Comparison of ENCODE assay signal across 2 cellular contexts in the genomic region with DNA sequence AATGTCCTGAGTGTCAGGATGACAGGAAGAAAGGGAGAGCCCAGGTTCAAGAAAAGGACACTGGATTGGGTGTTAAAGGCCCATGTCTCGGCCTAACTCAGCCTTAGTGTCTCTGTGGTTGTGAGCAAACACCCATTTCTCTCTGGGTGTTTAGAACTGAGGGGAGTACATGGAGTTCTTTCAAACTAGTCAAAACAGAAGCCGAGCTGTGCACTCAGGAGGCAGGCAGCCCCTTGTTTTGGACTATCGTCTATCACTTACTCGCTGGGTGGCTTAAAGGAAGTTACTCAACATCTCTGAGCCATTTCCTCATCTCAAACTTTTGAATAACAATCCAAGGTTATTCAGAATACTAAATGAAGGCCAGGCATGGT.
TF ChIP-seq lines count a peak whose summit lies in the region.

No MANE protein-coding gene starts in this region.

TF ChIP-seq in WTC11, 78 proteins besides CTCF, POLR2A, EP300 and RAD21:
- TF ChIP-seq KAT7 (CRISPR knock-in tag; IDR thresholded peaks at IDR 0.05; ENCODE audit: borderline replicate concordance) (no peak), HMGA2 (CRISPR knock-in tag; IDR thresholded peaks at IDR 0.05) (no peak), ZNF425 (CRISPR knock-in tag; conservative IDR thresholded peaks at IDR 0.05) (no peak), ELF4 (CRISPR knock-in tag; IDR thresholded peaks at IDR 0.05; ENCODE audit: low read depth) (no peak), PREB (CRISPR knock-in tag; IDR thresholded peaks at IDR 0.05; ENCODE audit: borderline replicate concordance) (no peak), TEAD1 (CRISPR knock-in tag; IDR thresholded peaks at IDR 0.05) (no peak)
- TF ChIP-seq, protein P1, sequence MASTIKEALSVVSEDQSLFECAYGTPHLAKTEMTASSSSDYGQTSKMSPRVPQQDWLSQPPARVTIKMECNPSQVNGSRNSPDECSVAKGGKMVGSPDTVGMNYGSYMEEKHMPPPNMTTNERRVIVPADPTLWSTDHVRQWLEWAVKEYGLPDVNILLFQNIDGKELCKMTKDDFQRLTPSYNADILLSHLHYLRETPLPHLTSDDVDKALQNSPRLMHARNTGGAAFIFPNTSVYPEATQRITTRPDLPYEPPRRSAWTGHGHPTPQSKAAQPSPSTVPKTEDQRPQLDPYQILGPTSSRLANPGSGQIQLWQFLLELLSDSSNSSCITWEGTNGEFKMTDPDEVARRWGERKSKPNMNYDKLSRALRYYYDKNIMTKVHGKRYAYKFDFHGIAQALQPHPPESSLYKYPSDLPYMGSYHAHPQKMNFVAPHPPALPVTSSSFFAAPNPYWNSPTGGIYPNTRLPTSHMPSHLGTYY (CRISPR knock-in tag; IDR thresholded peaks at IDR 0.05) = no peak
TF ChIP-seq in WTC11: peak in this region for 0.

TF ChIP-seq in H1, 55 proteins besides CTCF, POLR2A, EP300 and RAD21:
- TF ChIP-seq NANOG (IDR thresholded peaks at IDR 0.05; ENCODE audit: insufficient read depth, low read depth, low read length, poor library complexity, severe bottlenecking) (no peak), CREB1 (IDR thresholded peaks at IDR 0.05) (no peak), CBX5 (IDR thresholded peaks at IDR 0.05; ENCODE audit: low read depth, low read length) (no peak), SP2 (IDR thresholded peaks at IDR 0.05; ENCODE audit: low read length) (no peak), MAFK (IDR thresholded peaks at IDR 0.05; ENCODE audit: low read depth, low read length) (no peak), POU5F1 (IDR thresholded peaks at IDR 0.05; ENCODE audit: low read depth, low read length) (no peak), CEBPB (IDR thresholded peaks at IDR 0.05; ENCODE audit: low read depth, low read length) (0 out of 2 replicates have a peak, but pooled peaks have one; percentile 21), NRF1 (IDR thresholded peaks at IDR 0.05; ENCODE audit: low read depth, low read length) (no peak), EGR1 (IDR thresholded peaks at IDR 0.05; ENCODE audit: borderline replicate concordance, low read depth, low read length) (no peak), KDM1A (IDR thresholded peaks at IDR 0.05; ENCODE audit: borderline replicate concordance, low read length) (0 out of 2 replicates have a peak, but pooled peaks have one; percentile 28), RBBP5 (IDR thresholded peaks at IDR 0.05; ENCODE audit: borderline replicate concordance, low read depth, low read length) (no peak)
- TF ChIP-seq, protein P2, sequence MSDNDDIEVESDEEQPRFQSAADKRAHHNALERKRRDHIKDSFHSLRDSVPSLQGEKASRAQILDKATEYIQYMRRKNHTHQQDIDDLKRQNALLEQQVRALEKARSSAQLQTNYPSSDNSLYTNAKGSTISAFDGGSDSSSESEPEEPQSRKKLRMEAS (IDR thresholded peaks at IDR 0.05) = no peak
